In the genomic region with DNA sequence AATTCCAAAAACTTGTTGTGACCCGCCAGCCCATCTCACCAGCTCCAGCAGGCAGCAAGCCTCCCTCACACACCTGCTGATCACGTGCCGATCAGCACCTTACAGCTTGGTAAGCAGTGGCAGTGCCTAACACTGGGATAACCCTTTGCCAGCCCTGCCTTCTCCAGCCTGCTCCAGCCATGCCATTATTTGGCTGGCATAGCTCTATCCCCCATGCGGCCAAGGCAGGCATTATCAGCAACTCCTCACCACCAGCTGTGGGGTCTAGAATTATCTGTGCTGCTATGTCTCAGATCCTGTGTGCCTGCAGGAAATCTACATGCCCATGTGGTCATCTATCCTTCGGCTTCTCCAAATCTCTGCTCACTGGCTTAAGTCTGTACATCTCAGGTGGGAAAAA, we compare ENCODE assay signal across 2 cellular contexts.
TF ChIP-seq lines count a peak whose summit lies in the region.

No MANE protein-coding gene starts in this region.

TF ChIP-seq in HCT116, 20 proteins besides CTCF, POLR2A, EP300 and RAD21:
- TF ChIP-seq, protein P1, sequence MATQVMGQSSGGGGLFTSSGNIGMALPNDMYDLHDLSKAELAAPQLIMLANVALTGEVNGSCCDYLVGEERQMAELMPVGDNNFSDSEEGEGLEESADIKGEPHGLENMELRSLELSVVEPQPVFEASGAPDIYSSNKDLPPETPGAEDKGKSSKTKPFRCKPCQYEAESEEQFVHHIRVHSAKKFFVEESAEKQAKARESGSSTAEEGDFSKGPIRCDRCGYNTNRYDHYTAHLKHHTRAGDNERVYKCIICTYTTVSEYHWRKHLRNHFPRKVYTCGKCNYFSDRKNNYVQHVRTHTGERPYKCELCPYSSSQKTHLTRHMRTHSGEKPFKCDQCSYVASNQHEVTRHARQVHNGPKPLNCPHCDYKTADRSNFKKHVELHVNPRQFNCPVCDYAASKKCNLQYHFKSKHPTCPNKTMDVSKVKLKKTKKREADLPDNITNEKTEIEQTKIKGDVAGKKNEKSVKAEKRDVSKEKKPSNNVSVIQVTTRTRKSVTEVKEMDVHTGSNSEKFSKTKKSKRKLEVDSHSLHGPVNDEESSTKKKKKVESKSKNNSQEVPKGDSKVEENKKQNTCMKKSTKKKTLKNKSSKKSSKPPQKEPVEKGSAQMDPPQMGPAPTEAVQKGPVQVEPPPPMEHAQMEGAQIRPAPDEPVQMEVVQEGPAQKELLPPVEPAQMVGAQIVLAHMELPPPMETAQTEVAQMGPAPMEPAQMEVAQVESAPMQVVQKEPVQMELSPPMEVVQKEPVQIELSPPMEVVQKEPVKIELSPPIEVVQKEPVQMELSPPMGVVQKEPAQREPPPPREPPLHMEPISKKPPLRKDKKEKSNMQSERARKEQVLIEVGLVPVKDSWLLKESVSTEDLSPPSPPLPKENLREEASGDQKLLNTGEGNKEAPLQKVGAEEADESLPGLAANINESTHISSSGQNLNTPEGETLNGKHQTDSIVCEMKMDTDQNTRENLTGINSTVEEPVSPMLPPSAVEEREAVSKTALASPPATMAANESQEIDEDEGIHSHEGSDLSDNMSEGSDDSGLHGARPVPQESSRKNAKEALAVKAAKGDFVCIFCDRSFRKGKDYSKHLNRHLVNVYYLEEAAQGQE (IDR thresholded peaks at IDR 0.05; ENCODE audit: low read depth) = no peak
- TF ChIP-seq CEBPB (IDR thresholded peaks at IDR 0.05; ENCODE audit: low read depth) (no peak), ELF1 (IDR thresholded peaks at IDR 0.05; ENCODE audit: borderline replicate concordance, low read depth) (no peak), EGR1 (IDR thresholded peaks at IDR 0.05; ENCODE audit: low read depth) (no peak), SRF (IDR thresholded peaks at IDR 0.05; ENCODE audit: low read depth) (no peak), SIN3A (IDR thresholded peaks at IDR 0.05; ENCODE audit: low read depth) (no peak), TCF7L2 (IDR thresholded peaks at IDR 0.05; ENCODE audit: borderline replicate concordance, extremely low read depth, insufficient read depth, insufficient read length) (no peak), EZH2 (IDR thresholded peaks at IDR 0.05) (no peak), EZH2phosphoT487 (IDR thresholded peaks at IDR 0.05; ENCODE audit: borderline replicate concordance) (no peak), FOSL1 (IDR thresholded peaks at IDR 0.05; ENCODE audit: low read depth) (no peak), JUND (IDR thresholded peaks at IDR 0.05) (no peak), POLR2AphosphoS5 (IDR thresholded peaks at IDR 0.05; ENCODE audit: low read depth, low read length) (no peak), YY1 (IDR thresholded peaks at IDR 0.05; ENCODE audit: extremely low read depth, insufficient replicate concordance, low read depth, low read length) (no peak), CBX3 (IDR thresholded peaks at IDR 0.05; ENCODE audit: low read depth) (no peak), SP1 (IDR thresholded peaks at IDR 0.05; ENCODE audit: low read depth) (no peak), ZFX (IDR thresholded peaks at IDR 0.05) (no peak)
- TF ChIP-seq, protein P2, sequence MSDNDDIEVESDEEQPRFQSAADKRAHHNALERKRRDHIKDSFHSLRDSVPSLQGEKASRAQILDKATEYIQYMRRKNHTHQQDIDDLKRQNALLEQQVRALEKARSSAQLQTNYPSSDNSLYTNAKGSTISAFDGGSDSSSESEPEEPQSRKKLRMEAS (IDR thresholded peaks at IDR 0.05) = no peak

TF ChIP-seq in H1, 55 proteins besides CTCF, POLR2A, EP300 and RAD21:
- TF ChIP-seq TEAD4 (IDR thresholded peaks at IDR 0.05; ENCODE audit: low read depth, low read length) (no peak), SIX5 (IDR thresholded peaks at IDR 0.05; ENCODE audit: low read depth, low read length) (no peak), CHD7 (IDR thresholded peaks at IDR 0.05; ENCODE audit: insufficient replicate concordance, low read length) (no peak), JUN (IDR thresholded peaks at IDR 0.05; ENCODE audit: low read depth, low read length) (no peak), KDM1A (IDR thresholded peaks at IDR 0.05; ENCODE audit: borderline replicate concordance, low read length) (no peak), TAF1 (IDR thresholded peaks at IDR 0.05; ENCODE audit: low read depth, low read length) (no peak), SAP30 (IDR thresholded peaks at IDR 0.05; ENCODE audit: insufficient read depth, insufficient replicate concordance, low read length) (no peak), EGR1 (IDR thresholded peaks at IDR 0.05; ENCODE audit: borderline replicate concordance, low read depth, low read length) (no peak), YY1 (IDR thresholded peaks at IDR 0.05; ENCODE audit: low read depth, low read length) (no peak), BACH1 (IDR thresholded peaks at IDR 0.05; ENCODE audit: low read length) (no peak), CREB1 (IDR thresholded peaks at IDR 0.05) (no peak), USF2 (IDR thresholded peaks at IDR 0.05; ENCODE audit: low read length) (no peak), PHF8 (conservative IDR thresholded peaks at IDR 0.05; ENCODE audit: low read depth, low read length) (no peak), HDAC2 (IDR thresholded peaks at IDR 0.05; ENCODE audit: borderline replicate concordance in 1 of 2, low read depth in 2 of 2, low read length in 2 of 2) (no peak), SP2 (IDR thresholded peaks at IDR 0.05; ENCODE audit: low read length) (no peak), EZH2 (IDR thresholded peaks at IDR 0.05; ENCODE audit: low read depth, low read length, severe bottlenecking) (no peak), CHD2 (IDR thresholded peaks at IDR 0.05; ENCODE audit: low read length) (no peak)
- TF ChIP-seq, protein P3, sequence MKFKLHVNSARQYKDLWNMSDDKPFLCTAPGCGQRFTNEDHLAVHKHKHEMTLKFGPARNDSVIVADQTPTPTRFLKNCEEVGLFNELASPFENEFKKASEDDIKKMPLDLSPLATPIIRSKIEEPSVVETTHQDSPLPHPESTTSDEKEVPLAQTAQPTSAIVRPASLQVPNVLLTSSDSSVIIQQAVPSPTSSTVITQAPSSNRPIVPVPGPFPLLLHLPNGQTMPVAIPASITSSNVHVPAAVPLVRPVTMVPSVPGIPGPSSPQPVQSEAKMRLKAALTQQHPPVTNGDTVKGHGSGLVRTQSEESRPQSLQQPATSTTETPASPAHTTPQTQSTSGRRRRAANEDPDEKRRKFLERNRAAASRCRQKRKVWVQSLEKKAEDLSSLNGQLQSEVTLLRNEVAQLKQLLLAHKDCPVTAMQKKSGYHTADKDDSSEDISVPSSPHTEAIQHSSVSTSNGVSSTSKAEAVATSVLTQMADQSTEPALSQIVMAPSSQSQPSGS (IDR thresholded peaks at IDR 0.05; ENCODE audit: low read length) = no peak
